ENCODE assay signal across 1 cellular context in the genomic region with DNA sequence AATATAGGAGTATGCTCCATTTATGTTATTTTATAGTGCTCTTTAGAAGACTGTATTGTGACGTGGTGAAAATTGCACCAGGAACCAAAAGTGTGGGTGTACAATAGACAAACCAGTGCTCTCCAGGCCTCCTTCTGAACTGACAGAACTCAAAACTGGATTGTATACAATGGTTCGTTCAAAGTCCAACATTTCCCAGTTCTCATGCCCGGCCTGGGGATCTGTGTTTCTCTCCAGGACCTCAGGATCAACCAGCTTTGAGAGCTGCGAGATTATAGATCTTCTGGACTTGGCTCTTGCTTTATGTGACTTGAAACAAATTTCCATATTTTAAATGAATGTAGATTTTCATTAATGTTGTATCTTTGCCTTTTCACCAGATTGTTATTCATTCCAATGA.
TF ChIP-seq lines count a peak whose summit lies in the region.

No MANE protein-coding gene starts in this region.

TF ChIP-seq in HepG2, 621 proteins besides CTCF, POLR2A, EP300 and RAD21 (continued from another document):
- TF ChIP-seq GATAD2A (CRISPR knock-in tag; IDR thresholded peaks at IDR 0.05) (peak; percentile 29; the same call in 1 of the 2 replicates), ZNF619 (CRISPR knock-in tag; IDR thresholded peaks at IDR 0.05) (no peak), NFIB (CRISPR knock-in tag; IDR thresholded peaks at IDR 0.05; ENCODE audit: borderline replicate concordance) (no peak), GTF3A (CRISPR knock-in tag; conservative IDR thresholded peaks at IDR 0.05) (no peak), ARNT (IDR thresholded peaks at IDR 0.05) (no peak), ZNF34 (CRISPR knock-in tag; IDR thresholded peaks at IDR 0.05; ENCODE audit: borderline replicate concordance) (no peak), ZNF644 (CRISPR knock-in tag; IDR thresholded peaks at IDR 0.05; ENCODE audit: low read depth) (0 out of 2 replicates have a peak, but pooled peaks have one; percentile 16), SALL1 (CRISPR knock-in tag; IDR thresholded peaks at IDR 0.05) (no peak; the same call in 1 of the 2 replicates), MBD4 (IDR thresholded peaks at IDR 0.05; ENCODE audit: borderline replicate concordance, low read length) (0 out of 2 replicates have a peak, but pooled peaks have one; percentile 41), ZNF207 (IDR thresholded peaks at IDR 0.05; ENCODE audit: borderline replicate concordance) (no peak), MATR3 (CRISPR knock-in tag; IDR thresholded peaks at IDR 0.05) (no peak), ZNF160 (CRISPR knock-in tag; IDR thresholded peaks at IDR 0.05) (no peak), ZNF775 (CRISPR knock-in tag; IDR thresholded peaks at IDR 0.05; ENCODE audit: borderline replicate concordance) (no peak), ZNF251 (CRISPR knock-in tag; IDR thresholded peaks at IDR 0.05) (no peak), THAP11 (CRISPR knock-in tag; IDR thresholded peaks at IDR 0.05) (no peak), SPEN (CRISPR knock-in tag; IDR thresholded peaks at IDR 0.05; ENCODE audit: low read depth) (peak; percentile 23; the same call in 1 of the 2 replicates), TSC22D2 (CRISPR knock-in tag; IDR thresholded peaks at IDR 0.05; ENCODE audit: borderline replicate concordance) (no peak), ZFY (CRISPR knock-in tag; IDR thresholded peaks at IDR 0.05) (no peak), HNF4A (CRISPR knock-in tag; IDR thresholded peaks at IDR 0.05) (peak; percentile 81), TBL1XR1 (IDR thresholded peaks at IDR 0.05; ENCODE audit: borderline replicate concordance, low read length, partially characterized antibody) (no peak), ZNF446 (CRISPR knock-in tag; IDR thresholded peaks at IDR 0.05) (no peak), SIN3B (IDR thresholded peaks at IDR 0.05; ENCODE audit: low read length) (no peak), MBNL3 (CRISPR knock-in tag; conservative IDR thresholded peaks at IDR 0.05) (no peak), ZNF331 (CRISPR knock-in tag; IDR thresholded peaks at IDR 0.05) (0 out of 2 replicates have a peak, but pooled peaks have one; percentile 14), ZNF589 (CRISPR knock-in tag; conservative IDR thresholded peaks at IDR 0.05) (no peak)
- TF ChIP-seq, protein P1, sequence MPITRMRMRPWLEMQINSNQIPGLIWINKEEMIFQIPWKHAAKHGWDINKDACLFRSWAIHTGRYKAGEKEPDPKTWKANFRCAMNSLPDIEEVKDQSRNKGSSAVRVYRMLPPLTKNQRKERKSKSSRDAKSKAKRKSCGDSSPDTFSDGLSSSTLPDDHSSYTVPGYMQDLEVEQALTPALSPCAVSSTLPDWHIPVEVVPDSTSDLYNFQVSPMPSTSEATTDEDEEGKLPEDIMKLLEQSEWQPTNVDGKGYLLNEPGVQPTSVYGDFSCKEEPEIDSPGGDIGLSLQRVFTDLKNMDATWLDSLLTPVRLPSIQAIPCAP (CRISPR knock-in tag; IDR thresholded peaks at IDR 0.05; ENCODE audit: low read depth) = no peak
